In genomic region chr3:81760215-81760614, GRCh38 we compare ENCODE assay signal across 8 cellular contexts. TPM values are rescaled to one million over a fixed set of nuclear protein-coding genes. Genes with fewer than 3 reads are reported as not detected.
A peak's percentile ranks its signal among the peaks of the same experiment; 100 is the strongest.
DNase-seq lines count a peak whose midpoint lies in the region; ATAC-seq and TF ChIP-seq lines count a peak whose summit lies in the region.

No MANE protein-coding gene starts in this region.

- H3K4me1 ChIP-seq in SJCRH30 (no peaks in the 10 kb centered on the region; the same call in 1 of the 2 replicates), gastrocnemius medialis (peaks cover 54 to 75% of the 10 kb centered on the region in 2 donors)

- no peak for TF ChIP-seq POLR2A in gastrocnemius medialis (IDR thresholded peaks at IDR 0.05)

- H3K27me3 ChIP-seq in SJCRH30 (no peaks in the 10 kb centered on the region), gastrocnemius medialis (no peaks in the 10 kb centered on the region)

- in situ Hi-C loops in gastrocnemius medialis (cut with MboI; ENCODE audit: low sequenced_read_pairs in 4 of 4): no loop called here

- TF ChIP-seq CTCF in GM12875 (IDR thresholded peaks at IDR 0.05; ENCODE audit: borderline replicate concordance, insufficient read depth, low read depth, low read length) (no peak), gastrocnemius medialis (IDR thresholded peaks at IDR 0.05 in 4 of 5, conservative IDR thresholded peaks at IDR 0.05 in 1 of 5) (no peak)

- H3K36me3 ChIP-seq in SJCRH30 (0 out of 2 replicates have a peak, but pooled peaks cover 6% of the 10 kb centered on the region), gastrocnemius medialis (peaks cover 0 to 23% of the 10 kb centered on the region in 2 donors)

- DNase-seq in SJCRH30: no peak
- peak; percentile 31 for DNase-seq in fibroblast of gingiva (ENCODE audit: low read depth)
- no peak for DNase-seq in gastrocnemius medialis
- DNase-seq in OCI-M2 (lab: John Stamatoyannopoulos, UW; ENCODE audit: unreplicated experiment): no peak
- no peak for DNase-seq in AG08396 (ENCODE audit: low spot score)

- intact Hi-C loops in gastrocnemius medialis (cut with DNase I; ENCODE audit: low total_unique reads): no loop called here

- H3K9me3 ChIP-seq in SJCRH30 (replicated peaks) (no peaks in the 10 kb centered on the region), gastrocnemius medialis (no peaks in the 10 kb centered on the region)

- ATAC-seq in gastrocnemius medialis (no peak), esophagus mucosa (no peak), HG03139 (IDR thresholded peaks at IDR 0.05; ENCODE audit: unreplicated experiment) (no peak)

- H3K27ac ChIP-seq in SJCRH30 (peak overlapping the region; percentile 99), gastrocnemius medialis (peak overlapping the region; percentile 91 to 98 (median 98))

- H3K4me3 ChIP-seq in GM12875 (ENCODE audit: low read depth, low read length) (peak overlapping the region; percentile 81), SJCRH30 (peak overlapping the region; percentile 83), gastrocnemius medialis (peak overlapping the region; percentile 55 to 77 (median 66))

RNA-seq across cellular contexts. Expression of gene GBE1, which starts 1.2 kb away (rescaled TPM):
- total RNA-seq in SJCRH30 (2014; rRNA removed; shearing (Covaris generic)): 29.5 and 35.4 TPM in 2 replicates
- total RNA-seq in gastrocnemius medialis: 100 to 1,000 TPM; 127 to 319 (median 239) TPM
- total RNA-seq in esophagus mucosa: 25.9 TPM
